1 cellular context compared by ENCODE assay signal in the genomic region with DNA sequence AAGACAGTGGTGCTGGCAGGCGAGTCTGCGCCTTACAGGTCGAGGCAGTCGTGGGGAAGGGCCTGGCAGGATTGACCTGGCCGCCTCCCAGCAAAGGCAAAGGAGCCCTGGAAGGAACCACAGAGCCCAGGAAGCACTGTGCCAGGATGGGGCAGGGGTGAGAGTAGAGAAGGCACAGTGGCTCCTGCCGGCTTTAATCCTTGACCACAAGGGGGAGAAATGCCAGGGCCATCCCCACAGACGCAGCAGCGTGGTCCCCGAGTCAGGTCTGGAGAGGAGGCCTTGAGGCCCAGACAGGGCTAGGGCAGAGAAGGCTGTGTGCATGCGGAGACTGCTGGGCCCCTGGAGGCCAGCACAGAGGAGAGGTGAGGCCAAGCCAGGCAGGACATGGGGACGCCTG.
TF ChIP-seq lines count a peak whose summit lies in the region.

No MANE protein-coding gene starts in this region.

TF ChIP-seq in endothelial cell of umbilical vein, 7 proteins besides CTCF, POLR2A, EP300 and RAD21:
- TF ChIP-seq MAX (IDR thresholded peaks at IDR 0.05; ENCODE audit: insufficient read depth, insufficient read length): no peak
